8 cellular contexts compared by ENCODE assay signal in the genomic region with DNA sequence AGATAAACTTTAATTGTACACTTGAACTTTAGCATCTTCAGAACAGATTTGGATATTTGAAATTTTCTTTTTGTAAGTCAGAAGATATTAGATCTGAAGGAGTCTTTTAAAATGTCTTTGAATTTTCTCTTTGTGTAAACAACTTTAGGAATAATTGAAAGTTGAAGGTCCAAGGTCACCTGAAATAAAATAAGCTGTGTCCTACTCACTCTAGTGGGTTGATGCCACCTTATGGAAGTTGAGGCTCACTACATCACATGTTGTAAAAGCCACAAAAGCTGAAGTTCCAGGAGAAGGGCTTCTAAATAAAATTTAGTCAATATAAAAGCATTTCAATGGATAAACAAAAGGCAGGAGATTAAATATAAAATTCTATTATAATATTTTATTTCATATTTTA.
DNase-seq lines count a peak whose midpoint lies in the region; ATAC-seq lines count a peak whose summit lies in the region.

No MANE protein-coding gene starts in this region.

- H3K4me1 Mint-ChIP-seq in stimulated activated effector memory CD8-positive, alpha-beta T cell treated with anti-CD3 and anti-CD28 coated beads, Interleukin-12 subunit alpha, Interleukin-12 subunit beta, amount 100 ng/mL, for 72 hours, result no peaks in the 10 kb centered on the region

- no peak overlapping the region for H3K4me3 Mint-ChIP-seq in stimulated activated effector memory CD8-positive, alpha-beta T cell treated with anti-CD3 and anti-CD28 coated beads, Interleukin-12 subunit alpha, Interleukin-12 subunit beta, amount 100 ng/mL, for 72 hours

- H3K9me3 Mint-ChIP-seq in stimulated activated effector memory CD8-positive, alpha-beta T cell treated with anti-CD3 and anti-CD28 coated beads, Interleukin-12 subunit alpha, Interleukin-12 subunit beta, amount 100 ng/mL, for 72 hours, result no peaks in the 10 kb centered on the region

- no peak overlapping the region for H3K27ac Mint-ChIP-seq in stimulated activated effector memory CD8-positive, alpha-beta T cell treated with anti-CD3 and anti-CD28 coated beads, Interleukin-12 subunit alpha, Interleukin-12 subunit beta, amount 100 ng/mL, for 72 hours

- ATAC-seq in GM18520 (IDR thresholded peaks at IDR 0.05; ENCODE audit: unreplicated experiment) (peak; percentile 50), HG03378 (IDR thresholded peaks at IDR 0.05; ENCODE audit: unreplicated experiment) (peak; percentile 81)
- no peak for ATAC-seq in stimulated activated effector memory CD8-positive, alpha-beta T cell treated with anti-CD3 and anti-CD28 coated beads, Interleukin-12 subunit alpha, Interleukin-12 subunit beta, amount 100 ng/mL, for 72 hours

- H3K36me3 Mint-ChIP-seq in stimulated activated effector memory CD8-positive, alpha-beta T cell treated with anti-CD3 and anti-CD28 coated beads, Interleukin-12 subunit alpha, Interleukin-12 subunit beta, amount 100 ng/mL, for 72 hours, result no peaks in the 10 kb centered on the region

- DNase-seq in Ammon's horn (ENCODE audit: low spot score) (peak; percentile 52), SHP77 (lab: John Stamatoyannopoulos, UW) (peak; percentile 48 to 61), iPS-NIHi11 (ENCODE audit: low spot score) (peak; percentile 27), ureter (ENCODE audit: low spot score) (no peak)
- no peak for DNase-seq in activated CD4-positive, alpha-beta T cell treated with anti-CD3 and anti-CD28 coated beads, Interleukin-2, amount 50 U/mL, for 1 hour
- no peak for DNase-seq in stimulated activated effector memory CD8-positive, alpha-beta T cell treated with anti-CD3 and anti-CD28 coated beads, Interleukin-12 subunit alpha, Interleukin-12 subunit beta, amount 100 ng/mL, for 72 hours (ENCODE audit: low spot score in 2 of 2)

Comparison
In these comparisons a context has a peak if more than half of its experiments do, and no peak if none do; other contexts are left out.
1. DNase-seq: peak in Ammon's horn (single experiment), SHP77 (2 of 2) and iPS-NIHi11 (single experiment); none in activated CD4-positive, alpha-beta T cell treated with anti-CD3 and anti-CD28 coated beads, Interleukin-2, amount 50 U/mL, for 1 hour (single experiment), stimulated activated effector memory CD8-positive, alpha-beta T cell treated with anti-CD3 and anti-CD28 coated beads, Interleukin-12 subunit alpha, Interleukin-12 subunit beta, amount 100 ng/mL, for 72 hours (0 of 2) and ureter (single experiment).